In genomic region chr4:572594-572993, GRCh38 we compare ENCODE assay signal across 28 cellular contexts. TPM values are rescaled to one million over a fixed set of nuclear protein-coding genes. Genes with fewer than 3 reads are reported as not detected.
"Had no signal": no experiment of that assay in that cellular context is flagged by ENCODE, and none has a peak within 500 bp of the region (broad histone marks: within the 10 kb centered on the region; RNA-seq: fewer than 3 reads in every experiment).

No MANE protein-coding gene starts in this region.

- H3K27ac Mint-ChIP-seq: activated CD4-positive, alpha-beta memory T cell treated with anti-CD3 and anti-CD28 coated beads, Interleukin-2, amount 10 ng/mL, durations not matched to agents 7 days and 5 days; activated CD4-positive, alpha-beta T cell treated with anti-CD3 and anti-CD28 coated beads for 36 hours; activated CD4-positive, alpha-beta T cell treated with anti-CD3 and anti-CD28 coated beads, Interleukin-2, amount 10 ng/mL, durations not matched to agents 24 days and 14 days; activated naive CD4-positive, alpha-beta T cell treated with anti-CD3 and anti-CD28 coated beads, Interleukin-2, amount 10 ng/mL, durations not matched to agents 7 days and 5 days; activated naive CD4-positive, alpha-beta T cell treated with anti-CD3 and anti-CD28 coated beads, Interleukin-2, amount 50 U/mL, for 72 hours; activated T-cell treated with anti-CD3 and anti-CD28 coated beads, Interleukin-2, amount 50 U/mL, for 24 hours; activated T-cell treated with anti-CD3 and anti-CD28 coated beads, Interleukin-2, amount 50 U/mL, for 72 hours; dendritic cell treated with granulocyte-macrophage colony-stimulating factor and Interleukin-4, amounts not matched to agents 40 ng/mL and 50 ng/mL, for 4 days; endodermal cell had no signal

- H3K4me3 Mint-ChIP-seq: activated CD4-positive, alpha-beta memory T cell treated with anti-CD3 and anti-CD28 coated beads, Interleukin-2, amount 10 ng/mL, durations not matched to agents 7 days and 5 days; activated CD4-positive, alpha-beta T cell treated with anti-CD3 and anti-CD28 coated beads for 36 hours; activated CD4-positive, alpha-beta T cell treated with anti-CD3 and anti-CD28 coated beads, Interleukin-2, amount 10 ng/mL, durations not matched to agents 24 days and 14 days; activated naive CD4-positive, alpha-beta T cell treated with anti-CD3 and anti-CD28 coated beads, Interleukin-2, amount 10 ng/mL, durations not matched to agents 7 days and 5 days; activated T-cell treated with anti-CD3 and anti-CD28 coated beads, Interleukin-2, amount 50 U/mL, for 24 hours; activated T-cell treated with anti-CD3 and anti-CD28 coated beads, Interleukin-2, amount 50 U/mL, for 72 hours; dendritic cell treated with granulocyte-macrophage colony-stimulating factor and Interleukin-4, amounts not matched to agents 40 ng/mL and 50 ng/mL, for 4 days; endodermal cell had no signal

- H3K4me1 ChIP-seq: foreskin keratinocyte, gastrocnemius medialis had no signal

- H3K9me3 Mint-ChIP-seq: activated naive CD4-positive, alpha-beta T cell treated with anti-CD3 and anti-CD28 coated beads, Interleukin-2, amount 50 U/mL, for 72 hours; activated T-cell treated with anti-CD3 and anti-CD28 coated beads, Interleukin-2, amount 50 U/mL, for 24 hours; activated T-cell treated with anti-CD3 and anti-CD28 coated beads, Interleukin-2, amount 50 U/mL, for 72 hours; endodermal cell had no signal

- H3K4me3 ChIP-seq: coronary artery, gastrocnemius medialis, heart right ventricle had no signal

- H3K27ac ChIP-seq: coronary artery, foreskin keratinocyte, gastrocnemius medialis, heart right ventricle had no signal

- ATAC-seq: activated CD4-positive, alpha-beta T cell treated with anti-CD3 and anti-CD28 coated beads for 36 hours; activated naive CD4-positive, alpha-beta T cell treated with anti-CD3 and anti-CD28 coated beads, Interleukin-2, amount 50 U/mL, for 72 hours; activated T-cell treated with anti-CD3 and anti-CD28 coated beads, Interleukin-2, amount 50 U/mL, for 72 hours; esophagus mucosa; foreskin keratinocyte; gastrocnemius medialis; heart right ventricle had no signal

- DNase-seq: activated CD4-positive, alpha-beta memory T cell treated with anti-CD3 and anti-CD28 coated beads, Interleukin-2, amount 10 ng/mL, durations not matched to agents 7 days and 5 days; activated CD4-positive, alpha-beta T cell treated with anti-CD3 and anti-CD28 coated beads for 36 hours; activated CD4-positive, alpha-beta T cell treated with anti-CD3 and anti-CD28 coated beads, Interleukin-2, amount 10 ng/mL, durations not matched to agents 24 days and 14 days; activated CD4-positive, CD25-positive, alpha-beta regulatory T cell; activated CD4-positive, CD25-positive, alpha-beta regulatory T cell treated with anti-CD3 and anti-CD28 coated beads, Interleukin-2, amount 50 U/mL, for 72 hours; activated CD8-positive, alpha-beta memory T cell treated with anti-CD3 and anti-CD28 coated beads, Interleukin-2, amount 50 U/mL, for 48 hours; activated naive CD4-positive, alpha-beta T cell; activated naive CD4-positive, alpha-beta T cell treated with anti-CD3 and anti-CD28 coated beads, Interleukin-2, amount 10 ng/mL, durations not matched to agents 7 days and 5 days; activated T-cell treated with anti-CD3 and anti-CD28 coated beads for 4 hours; activated T-cell treated with anti-CD3 and anti-CD28 coated beads, Interleukin-2, amount 50 U/mL, for 24 hours; activated T-cell treated with anti-CD3 and anti-CD28 coated beads, Interleukin-2, amount 50 U/mL, for 72 hours; amniotic stem cell; central memory CD4-positive, alpha-beta T cell; cerebellar nuclear complex; dorsolateral prefrontal cortex; effector memory CD4-positive, alpha-beta T cell; endodermal cell; foreskin keratinocyte; gastrocnemius medialis; glutamatergic neuron; heart right ventricle; T-helper 2 cell had no signal

- H3K9me3 ChIP-seq: gastrocnemius medialis, heart right ventricle had no signal

- H3K36me3 ChIP-seq: gastrocnemius medialis, heart right ventricle had no signal

RNA-seq across cellular contexts. Expression of gene TMEM271, which starts 3.5 kb away (rescaled TPM):
- total RNA-seq: activated CD4-positive, alpha-beta memory T cell treated with anti-CD3 and anti-CD28 coated beads, Interleukin-2, amount 10 ng/mL, durations not matched to agents 7 days and 5 days; activated CD4-positive, alpha-beta T cell treated with anti-CD3 and anti-CD28 coated beads for 36 hours; activated CD4-positive, alpha-beta T cell treated with anti-CD3 and anti-CD28 coated beads, Interleukin-2, amount 10 ng/mL, durations not matched to agents 24 days and 14 days; activated naive CD4-positive, alpha-beta T cell treated with anti-CD3 and anti-CD28 coated beads, Interleukin-2, amount 50 U/mL, for 72 hours; activated T-cell treated with anti-CD3 and anti-CD28 coated beads, Interleukin-2, amount 50 U/mL, for 72 hours; endodermal cell; epithelial cell of proximal tubule; esophagus mucosa; foreskin keratinocyte; gastrocnemius medialis; heart right ventricle; T-helper 1 cell treated with Interleukin-12 subunit alpha and Interleukin-12 subunit beta and Interleukin-4 antibody, amounts not matched to agents 30 ng/mL and 1 ng/mL, for 36 hours had no signal
- polyA plus RNA-seq: foreskin keratinocyte, heart right ventricle had no signal

RNA-seq across cellular contexts. Expression of gene PDE6B, which starts 52.8 kb away (rescaled TPM):
- total RNA-seq: gastrocnemius medialis had no signal
